In the genomic region with DNA sequence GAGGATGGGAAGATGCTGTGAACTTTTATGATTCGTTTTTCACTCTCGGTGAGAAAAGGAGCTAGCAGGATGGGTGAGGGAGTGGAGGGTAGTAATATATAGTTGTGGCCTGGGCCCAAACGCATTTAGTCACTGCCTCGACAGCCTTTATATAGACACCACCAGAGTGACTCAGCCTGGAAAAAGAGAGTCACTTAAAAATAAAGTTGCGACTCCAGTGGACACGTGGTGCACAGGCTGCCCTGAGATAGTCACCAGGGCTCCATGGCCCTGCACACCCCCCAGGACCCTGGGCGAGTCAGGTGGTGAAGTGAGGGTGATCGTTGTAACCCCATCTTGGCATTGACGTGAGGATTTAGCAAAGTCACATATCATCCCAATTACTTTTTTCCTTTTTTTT, we compare ENCODE assay signal across 12 cellular contexts.
DNase-seq lines count a peak whose midpoint lies in the region; ATAC-seq and TF ChIP-seq lines count a peak whose summit lies in the region.
"Had no signal": no experiment of that assay in that cellular context is flagged by ENCODE, and none has a peak within 500 bp of the region (broad histone marks: within the 10 kb centered on the region; RNA-seq: fewer than 3 reads in every experiment).

No MANE protein-coding gene starts in this region.

- peaks cover 3% of the 10 kb centered on the region for H3K27me3 Mint-ChIP-seq in neural progenitor cell (ENCODE audit: insufficient read depth, low read depth)

- dilution Hi-C loops in mammary epithelial cell (cut with HindIII; ENCODE audit: low sequenced_read_pairs) = no loop called here

- CTCF ChIA-PET in mammary epithelial cell (lab: Charles Lee; ENCODE audit: low non-redundant PET) = no interaction called here

- no peaks in the 10 kb centered on the region for H3F3A ChIP-seq in neural progenitor cell (ENCODE audit: low read depth)

- H3K4me3 Mint-ChIP-seq in neural progenitor cell = no peak overlapping the region

- intact Hi-C loops in mammary epithelial cell (cut with micrococcal nuclease) = no loop called here

- H3K36me3 Mint-ChIP-seq in neural progenitor cell = peaks cover 21% of the 10 kb centered on the region

- H3K4me3 ChIP-seq in neural progenitor cell (no peak overlapping the region), mammary epithelial cell (replicated peaks in 1 of 3; ENCODE audit: insufficient read depth in 1 of 3, low read depth in 2 of 3, low read length in 3 of 3) (no peak overlapping the region)
- H3K4me3 ChIP-seq: PC-9 had no signal

- ATAC-seq in GM21390 (IDR thresholded peaks at IDR 0.05; ENCODE audit: unreplicated experiment) (no peak), HG02610 (IDR thresholded peaks at IDR 0.05; ENCODE audit: unreplicated experiment) (no peak)

- H3K4me1 ChIP-seq in neural progenitor cell = peaks cover 7% of the 10 kb centered on the region
- H3K4me1 ChIP-seq in mammary epithelial cell (ENCODE audit: insufficient read depth, low read length) = no peaks in the 10 kb centered on the region

- TF ChIP-seq CTCF in neural progenitor cell (IDR thresholded peaks at IDR 0.05) = no peak
- TF ChIP-seq CTCF in mammary epithelial cell (conservative IDR thresholded peaks at IDR 0.05 in 1 of 2, IDR thresholded peaks at IDR 0.05 in 1 of 2; ENCODE audit: extremely low read depth in 1 of 2, insufficient read depth in 1 of 2, low read depth in 1 of 2, low read length in 2 of 2) = no peak

- in situ Hi-C loops in mammary epithelial cell (cut with MboI; ENCODE audit: low sequenced_read_pairs in 2 of 2) = no loop called here

- H3K27ac Mint-ChIP-seq in neural progenitor cell = peak overlapping the region; percentile 36

- BruUV-seq in mammary epithelial cell (replicated peaks; lab: Mats Ljungman, UMichigan) = no TSS peak

- H3K27me3 ChIP-seq in neural progenitor cell (no peaks in the 10 kb centered on the region), mammary epithelial cell (ENCODE audit: insufficient read depth, low read length) (no peaks in the 10 kb centered on the region)

- H2AFZ ChIP-seq in neural progenitor cell (replicated peaks) = no peak overlapping the region
- H2AFZ ChIP-seq in mammary epithelial cell (ENCODE audit: low read depth, low read length) = no peak overlapping the region
- H2AFZ ChIP-seq: PC-9 had no signal

- WGBS in mammary epithelial cell (ENCODE audit: low coverage, missing lambda C conversion rate) = 96% methylated on average over 7 of the region's 9 CpGs

- peaks cover under 1% of the 10 kb centered on the region for H3K9me3 Mint-ChIP-seq in neural progenitor cell

- peaks cover 17% of the 10 kb centered on the region for H3K4me1 Mint-ChIP-seq in neural progenitor cell

- H3K27ac ChIP-seq in cingulate gyrus (ENCODE audit: low read depth, low read length) (peak overlapping the region; percentile 2), neural progenitor cell (no peak overlapping the region), mammary epithelial cell (ENCODE audit: insufficient read depth, low read depth, low read length) (no peak overlapping the region)
- H3K27ac ChIP-seq: PC-9 had no signal

- H3K9me3 ChIP-seq in neural progenitor cell (ENCODE audit: low read depth) = no peaks in the 10 kb centered on the region
- no peaks in the 10 kb centered on the region for H3K9me3 ChIP-seq in mammary epithelial cell (replicated peaks; ENCODE audit: insufficient read depth, low read length)

- H3K4me2 ChIP-seq in neural progenitor cell (no peak overlapping the region), mammary epithelial cell (ENCODE audit: insufficient read depth, low read depth, low read length) (no peak overlapping the region)
- H3K4me2 ChIP-seq: PC-9 had no signal

- no peaks in the 10 kb centered on the region for H3K36me3 ChIP-seq in neural progenitor cell
- H3K36me3 ChIP-seq in mammary epithelial cell (ENCODE audit: insufficient read depth, low read length) = no peaks in the 10 kb centered on the region

- H3K9ac ChIP-seq in neural progenitor cell = no peak overlapping the region
- H3K9ac ChIP-seq in mammary epithelial cell (ENCODE audit: insufficient read depth, low read length) = no peak overlapping the region

- H3K79me2 ChIP-seq in neural progenitor cell (ENCODE audit: low read depth) (peaks cover 97% of the 10 kb centered on the region), mammary epithelial cell (ENCODE audit: insufficient read depth, low read length) (peaks cover 14% of the 10 kb centered on the region)

- H4K20me1 ChIP-seq in neural progenitor cell (ENCODE audit: low read depth) (peaks cover 79% of the 10 kb centered on the region), mammary epithelial cell (ENCODE audit: insufficient read depth, low read length) (no peaks in the 10 kb centered on the region)

- DNase-seq in AG20443 (ENCODE audit: low spot score) = peak; percentile 85
- DNase-seq in Kasumi-1 (lab: John Stamatoyannopoulos, UW) = peak; percentile 10 to 12
- no peak for DNase-seq in neural progenitor cell (ENCODE audit: low spot score)
- no peak for DNase-seq in SKM-1 treated with dmso at 0.1 percent for 144 hours (lab: John Stamatoyannopoulos, UW; ENCODE audit: unreplicated experiment)
- DNase-seq in mammary epithelial cell = no peak
- DNase-seq: activated gamma-delta T cell, Karpas-422, PC-9, small intestine had no signal

Comparison
In these comparisons a context has a peak if more than half of its experiments do, and no peak if none do; other contexts are left out.
1. DNase-seq: peak in AG20443 (single experiment) and Kasumi-1 (2 of 2); none in neural progenitor cell (single experiment), SKM-1 treated with dmso at 0.1 percent for 144 hours (single experiment) and mammary epithelial cell (single experiment).